Comparison of ENCODE assay signal across 10 cellular contexts in the genomic region with DNA sequence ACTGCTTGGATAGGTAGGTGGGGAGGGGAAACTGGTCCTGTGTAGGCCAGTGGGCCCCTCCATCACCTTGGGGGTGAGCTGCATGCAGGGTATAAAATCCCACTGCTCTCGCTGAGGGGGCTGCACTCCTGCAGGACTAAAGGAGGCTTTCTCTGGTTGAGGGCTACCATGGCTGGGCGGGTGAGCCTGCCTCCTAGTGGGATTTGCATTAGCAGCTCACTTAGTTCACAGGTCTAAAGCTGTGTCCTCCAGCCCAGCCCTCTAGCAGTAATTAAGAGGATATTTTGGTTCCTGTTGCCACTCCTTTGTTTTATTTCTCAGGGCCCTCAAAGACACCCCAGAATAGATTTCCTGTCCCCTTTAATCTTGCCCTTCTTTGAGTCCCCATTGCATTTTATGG.
DNase-seq lines count a peak whose midpoint lies in the region; ATAC-seq and TF ChIP-seq lines count a peak whose summit lies in the region.
"Had no signal": no experiment of that assay in that cellular context is flagged by ENCODE, and none has a peak within 500 bp of the region (broad histone marks: within the 10 kb centered on the region; RNA-seq: fewer than 3 reads in every experiment).

No MANE protein-coding gene starts in this region.

- no peaks in the 10 kb centered on the region for H3K27me3 Mint-ChIP-seq in activated naive CD8-positive, alpha-beta T cell

- peak overlapping the region; percentile 87 for H3K4me2 ChIP-seq in DOHH2 (ENCODE audit: low read length)

- H3K4me1 Mint-ChIP-seq in activated naive CD8-positive, alpha-beta T cell (ENCODE audit: low read depth): peaks cover 41% of the 10 kb centered on the region

- H3K36me3 ChIP-seq in DOHH2 (ENCODE audit: control insufficient read depth, low read length): no peaks in the 10 kb centered on the region
- peaks cover 6 to 10% of the 10 kb centered on the region in 2 donors for H3K36me3 ChIP-seq in muscle layer of duodenum (ENCODE audit: control insufficient read depth in 1 of 2, insufficient read depth in 2 of 2, low read length in 2 of 2)

- H3K9me3 ChIP-seq in DOHH2 (ENCODE audit: control insufficient read depth, insufficient read depth, low read length) (no peaks in the 10 kb centered on the region), muscle layer of duodenum (ENCODE audit: control insufficient read depth in 1 of 2, low read length in 2 of 2) (no peaks in the 10 kb centered on the region)

- peak overlapping the region; percentile 92 for H3K27ac Mint-ChIP-seq in activated naive CD8-positive, alpha-beta T cell

- H3F3A ChIP-seq in DOHH2 (ENCODE audit: control insufficient read depth, insufficient read depth): peaks cover 19% of the 10 kb centered on the region

- H3K79me2 ChIP-seq in DOHH2 (ENCODE audit: control insufficient read depth, low read length): 0 out of 2 replicates have a peak, but pooled peaks cover 2% of the 10 kb centered on the region

- H3K9me3 Mint-ChIP-seq in activated naive CD8-positive, alpha-beta T cell (ENCODE audit: low read depth): no peaks in the 10 kb centered on the region

- peaks cover 6% of the 10 kb centered on the region for H3K36me3 Mint-ChIP-seq in activated naive CD8-positive, alpha-beta T cell

- H3K4me1 ChIP-seq in DOHH2 (ENCODE audit: control insufficient read depth, low read length) (peaks cover 63% of the 10 kb centered on the region), muscle layer of duodenum (ENCODE audit: control insufficient read depth in 1 of 2, insufficient read depth in 2 of 2, low read length in 2 of 2) (peaks cover 0 to 4% of the 10 kb centered on the region in 2 donors)

- no peak for ATAC-seq in GM21529 (IDR thresholded peaks at IDR 0.05; ENCODE audit: unreplicated experiment)
- ATAC-seq: Panc1 had no signal

- H3K4me3 ChIP-seq in DOHH2 (ENCODE audit: low read length) (peak overlapping the region; percentile 65), HL-60 (replicated peaks; ENCODE audit: insufficient read depth, low read length) (no peak overlapping the region), muscle layer of duodenum (ENCODE audit: low read depth in 1 of 2, low read length in 2 of 2) (no peak overlapping the region)

- no peaks in the 10 kb centered on the region for H4K20me1 ChIP-seq in DOHH2 (ENCODE audit: control insufficient read depth, insufficient read depth, low read depth, low read length)

- peak in 1 of 2 experiments; percentile 18 for DNase-seq in HL-60 (ENCODE audit: low read depth in 1 of 2, low spot score in 1 of 2)
- DNase-seq in NCI-H1694 (lab: John Stamatoyannopoulos, UW): no peak
- no peak for DNase-seq in NCI-H1417 (lab: John Stamatoyannopoulos, UW)
- DNase-seq in stimulated activated naive CD4-positive, alpha-beta T cell (lab: John Stamatoyannopoulos, UW): no peak
- DNase-seq: activated CD4-positive, alpha-beta T cell treated with anti-CD3 and anti-CD28 coated beads for 1 hour had no signal

- H3K4me3 Mint-ChIP-seq in activated naive CD8-positive, alpha-beta T cell: peak overlapping the region; percentile 20

- TF ChIP-seq CTCF in DOHH2 (IDR thresholded peaks at IDR 0.05; ENCODE audit: low read depth, low read length, poor library complexity, severe bottlenecking) (peak; percentile 62), HL-60 (IDR thresholded peaks at IDR 0.05; ENCODE audit: insufficient read depth, low read length) (no peak)

- H3K9me2 ChIP-seq in DOHH2 (replicated peaks; ENCODE audit: control insufficient read depth, low read length): no peaks in the 10 kb centered on the region

- H3K27ac ChIP-seq in DOHH2 (ENCODE audit: low read depth, low read length) (peak overlapping the region; percentile 88), HL-60 (replicated peaks) (peak overlapping the region; percentile 80), muscle layer of duodenum (ENCODE audit: low read length) (peak overlapping the region; percentile 37)

- H3K27me3 ChIP-seq in DOHH2 (ENCODE audit: control insufficient read depth, low read length) (no peaks in the 10 kb centered on the region), HL-60 (ENCODE audit: insufficient read depth, poor library complexity, severe bottlenecking) (no peaks in the 10 kb centered on the region), muscle layer of duodenum (ENCODE audit: low read depth, low read length) (no peaks in the 10 kb centered on the region)

Comparison
In these comparisons a context has a peak if more than half of its experiments do, and no peak if none do; other contexts are left out.
1. H3K27ac ChIP-seq: peak in every context shown above with its lines; median percentile 88 in DOHH2; 80 in HL-60; 37 in muscle layer of duodenum.